ENCODE assay signal across 2 cellular contexts in the genomic region with DNA sequence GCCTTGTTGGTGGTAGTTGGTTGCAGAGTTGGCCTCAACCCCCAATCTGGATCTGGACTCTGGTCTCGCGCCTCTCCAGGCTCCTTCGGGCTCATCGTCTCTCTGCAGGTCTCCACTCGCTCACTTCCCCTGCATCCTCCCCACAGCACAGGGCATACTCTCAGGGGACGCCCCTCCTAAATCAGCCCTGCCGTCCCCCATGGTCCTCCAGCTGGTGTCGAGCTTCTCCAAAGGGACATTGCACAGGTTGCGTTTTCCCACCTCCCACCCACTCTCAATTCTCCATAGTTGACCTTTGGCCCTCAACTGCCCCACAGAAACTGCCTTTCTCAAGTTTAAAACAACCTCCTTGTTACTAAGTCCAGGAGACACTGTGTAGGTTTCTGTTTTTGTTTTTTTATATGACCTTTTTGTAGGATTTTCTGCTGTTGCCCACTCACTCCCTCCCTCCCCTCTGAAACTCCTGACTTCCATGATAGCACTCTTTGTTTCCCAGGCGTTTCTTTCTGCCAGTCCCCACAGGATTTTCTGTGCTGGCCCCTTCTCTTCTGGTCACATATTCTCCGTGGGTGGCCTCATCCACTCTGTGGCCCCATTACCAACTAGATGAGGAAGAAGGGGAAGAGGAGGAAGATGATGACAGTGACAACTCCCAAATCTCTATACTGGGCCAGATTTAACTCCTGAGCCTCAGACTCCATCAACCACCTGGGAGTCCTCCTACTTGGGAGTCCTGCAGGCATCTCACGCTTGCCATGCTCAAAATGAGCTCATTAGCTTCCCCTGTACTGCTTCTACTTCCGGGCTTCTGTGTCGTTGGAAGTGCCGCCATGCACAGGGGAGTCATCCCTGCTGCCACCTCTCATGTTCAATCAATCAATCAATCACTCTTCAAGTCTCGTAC.
A peak's percentile ranks its signal among the peaks of the same experiment; 100 is the strongest.
TF ChIP-seq lines count a peak whose summit lies in the region.

No MANE protein-coding gene starts in this region.

TF ChIP-seq in HepG2, 621 proteins besides CTCF, POLR2A, EP300 and RAD21:
- no peak for TF ChIP-seq ZNF652 (CRISPR knock-in tag; IDR thresholded peaks at IDR 0.05; ENCODE audit: borderline replicate concordance, low read depth)

TF ChIP-seq in GM12878, 131 proteins besides CTCF, POLR2A, EP300 and RAD21:
- TF ChIP-seq, protein P1, sequence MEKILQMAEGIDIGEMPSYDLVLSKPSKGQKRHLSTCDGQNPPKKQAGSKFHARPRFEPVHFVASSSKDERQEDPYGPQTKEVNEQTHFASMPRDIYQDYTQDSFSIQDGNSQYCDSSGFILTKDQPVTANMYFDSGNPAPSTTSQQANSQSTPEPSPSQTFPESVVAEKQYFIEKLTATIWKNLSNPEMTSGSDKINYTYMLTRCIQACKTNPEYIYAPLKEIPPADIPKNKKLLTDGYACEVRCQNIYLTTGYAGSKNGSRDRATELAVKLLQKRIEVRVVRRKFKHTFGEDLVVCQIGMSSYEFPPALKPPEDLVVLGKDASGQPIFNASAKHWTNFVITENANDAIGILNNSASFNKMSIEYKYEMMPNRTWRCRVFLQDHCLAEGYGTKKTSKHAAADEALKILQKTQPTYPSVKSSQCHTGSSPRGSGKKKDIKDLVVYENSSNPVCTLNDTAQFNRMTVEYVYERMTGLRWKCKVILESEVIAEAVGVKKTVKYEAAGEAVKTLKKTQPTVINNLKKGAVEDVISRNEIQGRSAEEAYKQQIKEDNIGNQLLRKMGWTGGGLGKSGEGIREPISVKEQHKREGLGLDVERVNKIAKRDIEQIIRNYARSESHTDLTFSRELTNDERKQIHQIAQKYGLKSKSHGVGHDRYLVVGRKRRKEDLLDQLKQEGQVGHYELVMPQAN (conservative IDR thresholded peaks at IDR 0.05), result no peak
- TF ChIP-seq TARDBP (IDR thresholded peaks at IDR 0.05; ENCODE audit: borderline replicate concordance) (no peak), PAX5 (IDR thresholded peaks at IDR 0.05; ENCODE audit: borderline replicate concordance, low read depth, low read length) (no peak), MEF2B (IDR thresholded peaks at IDR 0.05; ENCODE audit: partially characterized antibody, poor library complexity, severe bottlenecking) (no peak), IKZF2 (IDR thresholded peaks at IDR 0.05) (peak; percentile 31 to 48; a peak in 2 of 4 replicates), KLF5 (IDR thresholded peaks at IDR 0.05; ENCODE audit: partially characterized antibody) (no peak), TCF12 (IDR thresholded peaks at IDR 0.05; ENCODE audit: low read depth, low read length) (no peak), HCFC1 (IDR thresholded peaks at IDR 0.05; ENCODE audit: low read length) (no peak), BHLHE40 (IDR thresholded peaks at IDR 0.05; ENCODE audit: borderline replicate concordance in 1 of 2, low read depth in 2 of 2, low read length in 1 of 2) (no peak), DPF2 (IDR thresholded peaks at IDR 0.05) (no peak), FOS (IDR thresholded peaks at IDR 0.05; ENCODE audit: borderline replicate concordance, extremely low read depth, insufficient read length) (no peak), IKZF1 (conservative IDR thresholded peaks at IDR 0.05) (peak; percentile 86), NFIC (IDR thresholded peaks at IDR 0.05; ENCODE audit: low read depth, low read length) (no peak), RELA (IDR thresholded peaks at IDR 0.05; ENCODE audit: borderline replicate concordance, partially characterized antibody) (no peak), RB1 (IDR thresholded peaks at IDR 0.05; ENCODE audit: borderline replicate concordance) (no peak), TBL1XR1 (IDR thresholded peaks at IDR 0.05; ENCODE audit: low read depth, low read length) (no peak), NR2F1 (conservative IDR thresholded peaks at IDR 0.05) (peak; percentile 87)
- TF ChIP-seq, protein P2, sequence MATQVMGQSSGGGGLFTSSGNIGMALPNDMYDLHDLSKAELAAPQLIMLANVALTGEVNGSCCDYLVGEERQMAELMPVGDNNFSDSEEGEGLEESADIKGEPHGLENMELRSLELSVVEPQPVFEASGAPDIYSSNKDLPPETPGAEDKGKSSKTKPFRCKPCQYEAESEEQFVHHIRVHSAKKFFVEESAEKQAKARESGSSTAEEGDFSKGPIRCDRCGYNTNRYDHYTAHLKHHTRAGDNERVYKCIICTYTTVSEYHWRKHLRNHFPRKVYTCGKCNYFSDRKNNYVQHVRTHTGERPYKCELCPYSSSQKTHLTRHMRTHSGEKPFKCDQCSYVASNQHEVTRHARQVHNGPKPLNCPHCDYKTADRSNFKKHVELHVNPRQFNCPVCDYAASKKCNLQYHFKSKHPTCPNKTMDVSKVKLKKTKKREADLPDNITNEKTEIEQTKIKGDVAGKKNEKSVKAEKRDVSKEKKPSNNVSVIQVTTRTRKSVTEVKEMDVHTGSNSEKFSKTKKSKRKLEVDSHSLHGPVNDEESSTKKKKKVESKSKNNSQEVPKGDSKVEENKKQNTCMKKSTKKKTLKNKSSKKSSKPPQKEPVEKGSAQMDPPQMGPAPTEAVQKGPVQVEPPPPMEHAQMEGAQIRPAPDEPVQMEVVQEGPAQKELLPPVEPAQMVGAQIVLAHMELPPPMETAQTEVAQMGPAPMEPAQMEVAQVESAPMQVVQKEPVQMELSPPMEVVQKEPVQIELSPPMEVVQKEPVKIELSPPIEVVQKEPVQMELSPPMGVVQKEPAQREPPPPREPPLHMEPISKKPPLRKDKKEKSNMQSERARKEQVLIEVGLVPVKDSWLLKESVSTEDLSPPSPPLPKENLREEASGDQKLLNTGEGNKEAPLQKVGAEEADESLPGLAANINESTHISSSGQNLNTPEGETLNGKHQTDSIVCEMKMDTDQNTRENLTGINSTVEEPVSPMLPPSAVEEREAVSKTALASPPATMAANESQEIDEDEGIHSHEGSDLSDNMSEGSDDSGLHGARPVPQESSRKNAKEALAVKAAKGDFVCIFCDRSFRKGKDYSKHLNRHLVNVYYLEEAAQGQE (IDR thresholded peaks at IDR 0.05; ENCODE audit: low read depth, low read length), result no peak
- TF ChIP-seq, protein P3, sequence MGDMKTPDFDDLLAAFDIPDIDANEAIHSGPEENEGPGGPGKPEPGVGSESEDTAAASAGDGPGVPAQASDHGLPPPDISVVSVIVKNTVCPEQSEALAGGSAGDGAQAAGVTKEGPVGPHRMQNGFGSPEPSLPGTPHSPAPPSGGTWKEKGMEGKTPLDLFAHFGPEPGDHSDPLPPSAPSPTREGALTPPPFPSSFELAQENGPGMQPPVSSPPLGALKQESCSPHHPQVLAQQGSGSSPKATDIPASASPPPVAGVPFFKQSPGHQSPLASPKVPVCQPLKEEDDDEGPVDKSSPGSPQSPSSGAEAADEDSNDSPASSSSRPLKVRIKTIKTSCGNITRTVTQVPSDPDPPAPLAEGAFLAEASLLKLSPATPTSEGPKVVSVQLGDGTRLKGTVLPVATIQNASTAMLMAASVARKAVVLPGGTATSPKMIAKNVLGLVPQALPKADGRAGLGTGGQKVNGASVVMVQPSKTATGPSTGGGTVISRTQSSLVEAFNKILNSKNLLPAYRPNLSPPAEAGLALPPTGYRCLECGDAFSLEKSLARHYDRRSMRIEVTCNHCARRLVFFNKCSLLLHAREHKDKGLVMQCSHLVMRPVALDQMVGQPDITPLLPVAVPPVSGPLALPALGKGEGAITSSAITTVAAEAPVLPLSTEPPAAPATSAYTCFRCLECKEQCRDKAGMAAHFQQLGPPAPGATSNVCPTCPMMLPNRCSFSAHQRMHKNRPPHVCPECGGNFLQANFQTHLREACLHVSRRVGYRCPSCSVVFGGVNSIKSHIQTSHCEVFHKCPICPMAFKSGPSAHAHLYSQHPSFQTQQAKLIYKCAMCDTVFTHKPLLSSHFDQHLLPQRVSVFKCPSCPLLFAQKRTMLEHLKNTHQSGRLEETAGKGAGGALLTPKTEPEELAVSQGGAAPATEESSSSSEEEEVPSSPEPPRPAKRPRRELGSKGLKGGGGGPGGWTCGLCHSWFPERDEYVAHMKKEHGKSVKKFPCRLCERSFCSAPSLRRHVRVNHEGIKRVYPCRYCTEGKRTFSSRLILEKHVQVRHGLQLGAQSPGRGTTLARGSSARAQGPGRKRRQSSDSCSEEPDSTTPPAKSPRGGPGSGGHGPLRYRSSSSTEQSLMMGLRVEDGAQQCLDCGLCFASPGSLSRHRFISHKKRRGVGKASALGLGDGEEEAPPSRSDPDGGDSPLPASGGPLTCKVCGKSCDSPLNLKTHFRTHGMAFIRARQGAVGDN (IDR thresholded peaks at IDR 0.05), result no peak
- TF ChIP-seq, protein P4, sequence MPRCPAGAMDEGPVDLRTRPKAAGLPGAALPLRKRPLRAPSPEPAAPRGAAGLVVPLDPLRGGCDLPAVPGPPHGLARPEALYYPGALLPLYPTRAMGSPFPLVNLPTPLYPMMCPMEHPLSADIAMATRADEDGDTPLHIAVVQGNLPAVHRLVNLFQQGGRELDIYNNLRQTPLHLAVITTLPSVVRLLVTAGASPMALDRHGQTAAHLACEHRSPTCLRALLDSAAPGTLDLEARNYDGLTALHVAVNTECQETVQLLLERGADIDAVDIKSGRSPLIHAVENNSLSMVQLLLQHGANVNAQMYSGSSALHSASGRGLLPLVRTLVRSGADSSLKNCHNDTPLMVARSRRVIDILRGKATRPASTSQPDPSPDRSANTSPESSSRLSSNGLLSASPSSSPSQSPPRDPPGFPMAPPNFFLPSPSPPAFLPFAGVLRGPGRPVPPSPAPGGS (IDR thresholded peaks at IDR 0.05; ENCODE audit: borderline replicate concordance, insufficient read depth, low read depth, low read length, poor library complexity, severe bottlenecking), result no peak
- TF ChIP-seq, protein P5, sequence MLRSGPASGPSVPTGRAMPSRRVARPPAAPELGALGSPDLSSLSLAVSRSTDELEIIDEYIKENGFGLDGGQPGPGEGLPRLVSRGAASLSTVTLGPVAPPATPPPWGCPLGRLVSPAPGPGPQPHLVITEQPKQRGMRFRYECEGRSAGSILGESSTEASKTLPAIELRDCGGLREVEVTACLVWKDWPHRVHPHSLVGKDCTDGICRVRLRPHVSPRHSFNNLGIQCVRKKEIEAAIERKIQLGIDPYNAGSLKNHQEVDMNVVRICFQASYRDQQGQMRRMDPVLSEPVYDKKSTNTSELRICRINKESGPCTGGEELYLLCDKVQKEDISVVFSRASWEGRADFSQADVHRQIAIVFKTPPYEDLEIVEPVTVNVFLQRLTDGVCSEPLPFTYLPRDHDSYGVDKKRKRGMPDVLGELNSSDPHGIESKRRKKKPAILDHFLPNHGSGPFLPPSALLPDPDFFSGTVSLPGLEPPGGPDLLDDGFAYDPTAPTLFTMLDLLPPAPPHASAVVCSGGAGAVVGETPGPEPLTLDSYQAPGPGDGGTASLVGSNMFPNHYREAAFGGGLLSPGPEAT (IDR thresholded peaks at IDR 0.05; ENCODE audit: low read depth), result no peak
